Comparison of ENCODE assay signal across 12 cellular contexts in the genomic region with DNA sequence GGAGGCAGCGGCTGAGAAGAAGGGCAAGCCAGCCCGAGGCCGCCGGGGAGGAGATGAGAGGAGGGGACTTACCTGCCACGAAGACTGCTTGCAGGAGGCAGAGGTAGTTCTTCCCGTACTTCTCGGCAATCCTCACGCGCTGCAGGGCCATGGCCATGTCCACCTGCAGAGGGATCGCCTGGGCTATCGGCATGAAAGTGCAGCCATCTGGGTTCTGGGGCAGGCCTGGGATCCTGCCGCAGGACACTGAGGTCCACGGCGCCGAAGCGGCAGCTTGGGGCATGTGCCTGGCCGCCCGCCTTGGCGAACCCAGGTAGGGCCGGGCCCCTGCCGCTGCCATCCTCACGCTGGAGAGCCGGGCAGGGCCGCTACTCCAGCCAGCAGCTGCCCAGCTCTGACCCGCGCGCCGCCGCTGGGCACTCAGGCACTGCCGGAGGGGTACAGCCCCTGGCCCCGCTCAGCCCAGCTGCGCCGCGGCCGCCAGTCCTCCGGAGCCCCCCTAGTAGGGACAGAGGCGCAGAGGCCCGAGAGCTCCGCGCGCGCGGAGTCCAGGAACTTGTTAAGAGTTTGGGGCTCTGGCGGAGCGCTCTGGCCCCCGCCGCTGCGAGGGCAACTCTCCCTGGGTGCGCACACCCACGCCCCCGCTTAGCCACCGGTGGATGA. TPM values are rescaled to one million over a fixed set of nuclear protein-coding genes. Genes with fewer than 3 reads are reported as not detected.
DNase-seq lines count a peak whose midpoint lies in the region; ATAC-seq and TF ChIP-seq lines count a peak whose summit lies in the region.
"Had no signal": no experiment of that assay in that cellular context is flagged by ENCODE, and none has a peak within 500 bp of the region (broad histone marks: within the 10 kb centered on the region; RNA-seq: fewer than 3 reads in every experiment).

No MANE protein-coding gene starts in this region.

- peak overlapping the region; percentile 19 for H3K4me3 ChIP-seq in fibroblast of pulmonary artery (replicated peaks; ENCODE audit: low read depth, low read length)
- H3K4me3 ChIP-seq in neural progenitor cell = peak overlapping the region; percentile 50

- H3K36me3 ChIP-seq in neural progenitor cell = no peaks in the 10 kb centered on the region

- peak overlapping the region; percentile 76 for H2AFZ ChIP-seq in neural progenitor cell (replicated peaks)

- H4K20me1 ChIP-seq in neural progenitor cell (ENCODE audit: low read depth) = no peaks in the 10 kb centered on the region

- TF ChIP-seq CTCF in fibroblast of pulmonary artery (IDR thresholded peaks at IDR 0.05; ENCODE audit: low read length, missing control alignments) = no peak
- TF ChIP-seq CTCF in neural progenitor cell (IDR thresholded peaks at IDR 0.05) = no peak

- ATAC-seq in HG03432 (IDR thresholded peaks at IDR 0.05; ENCODE audit: unreplicated experiment) (peak; percentile 70), HG03159 (IDR thresholded peaks at IDR 0.05; ENCODE audit: unreplicated experiment) (no peak)

- H3K36me3 Mint-ChIP-seq in neural progenitor cell = no peaks in the 10 kb centered on the region

- peaks cover 2% of the 10 kb centered on the region for H3K27me3 Mint-ChIP-seq in neural progenitor cell (ENCODE audit: insufficient read depth, low read depth)

- peak overlapping the region; percentile 85 for H3K4me3 Mint-ChIP-seq in neural progenitor cell

- H3K9me3 Mint-ChIP-seq in neural progenitor cell = no peaks in the 10 kb centered on the region

- H3F3A ChIP-seq in neural progenitor cell (ENCODE audit: low read depth) = no peaks in the 10 kb centered on the region

- no peak overlapping the region for H3K27ac Mint-ChIP-seq in neural progenitor cell

- H3K27ac ChIP-seq in neural progenitor cell = no peak overlapping the region

- DNase-seq in EL = peak; percentile 3
- no peak for DNase-seq in fibroblast of pulmonary artery (ENCODE audit: low read depth)
- DNase-seq in neural progenitor cell (ENCODE audit: low spot score) = peak; percentile 60
- no peak for DNase-seq in stimulated activated CD4-positive, alpha-beta T cell treated with anti-CD3 and anti-CD28 coated beads, Interleukin-2, amount 100 ng/mL, for 24 hours
- no peak for DNase-seq in HT-29 (ENCODE audit: low spot score)
- no peak for DNase-seq in RKO (ENCODE audit: low spot score)
- DNase-seq: activated CD4-positive, alpha-beta T cell treated with anti-CD3 and anti-CD28 coated beads, Interleukin-2, amount 50 U/mL, for 48 hours; KBM-7; kidney glomerular epithelial cell had no signal

- H3K27me3 ChIP-seq in neural progenitor cell = peaks cover 48% of the 10 kb centered on the region

- no peaks in the 10 kb centered on the region for H3K79me2 ChIP-seq in neural progenitor cell (ENCODE audit: low read depth)

- peak overlapping the region; percentile 91 for H3K4me2 ChIP-seq in neural progenitor cell

- H3K4me1 ChIP-seq in neural progenitor cell = no peaks in the 10 kb centered on the region

- peaks cover 4% of the 10 kb centered on the region for H3K4me1 Mint-ChIP-seq in neural progenitor cell

- H3K9me3 ChIP-seq in neural progenitor cell (ENCODE audit: low read depth) = peaks cover 4% of the 10 kb centered on the region

- H3K9ac ChIP-seq in neural progenitor cell = no peak overlapping the region

RNA-seq across cellular contexts. Expression of gene MCF2, which starts 16.0 kb away (rescaled TPM):
- 0.09 and 0.80 TPM in 2 replicates for total RNA-seq in neural progenitor cell (ENCODE audit: low replicate concordance)
- total RNA-seq in HT-29 (2014; rRNA removed; shearing (Covaris generic)) = not detected in 2 replicates
- total RNA-seq: subcutaneous adipose tissue had no signal

Comparison
In these comparisons a context has a peak if more than half of its experiments do, and no peak if none do; other contexts are left out.
1. DNase-seq: peak in EL (single experiment) and neural progenitor cell (single experiment); none in fibroblast of pulmonary artery (single experiment), stimulated activated CD4-positive, alpha-beta T cell treated with anti-CD3 and anti-CD28 coated beads, Interleukin-2, amount 100 ng/mL, for 24 hours (0 of 2), HT-29 (single experiment) and RKO (single experiment).